ENCODE assay signal across 2 cellular contexts in the genomic region with DNA sequence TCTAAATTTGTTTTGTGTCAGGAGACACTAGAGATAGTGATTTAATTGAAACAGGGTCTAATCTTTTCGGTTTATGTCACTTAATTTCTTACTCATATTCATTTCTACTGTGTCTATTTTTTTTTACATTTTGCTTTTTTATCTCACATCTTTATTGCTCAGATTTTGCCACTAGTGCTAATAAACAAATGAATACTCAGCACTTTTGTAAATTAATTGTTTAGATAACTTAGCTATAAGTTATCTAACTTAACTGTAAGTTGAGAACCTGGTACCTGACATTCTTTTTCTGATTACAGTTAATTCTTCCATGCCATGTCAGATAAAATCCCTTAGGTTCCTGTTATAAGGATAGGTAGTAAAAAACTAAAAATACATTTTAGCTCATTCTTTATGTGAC.
TF ChIP-seq lines count a peak whose summit lies in the region.

No MANE protein-coding gene starts in this region.

TF ChIP-seq in HepG2, 621 proteins besides CTCF, POLR2A, EP300 and RAD21:
- TF ChIP-seq MAFK (conservative IDR thresholded peaks at IDR 0.05 in 1 of 2, IDR thresholded peaks at IDR 0.05 in 1 of 2; ENCODE audit: low read length in 2 of 2), result peak; percentile 49 to 68; a peak in 2 of 4 replicates
- TF ChIP-seq NPAS2 (CRISPR knock-in tag; IDR thresholded peaks at IDR 0.05; ENCODE audit: borderline replicate concordance), result no peak
- peak; percentile 51 for TF ChIP-seq MAFF (IDR thresholded peaks at IDR 0.05; ENCODE audit: low read depth, low read length)

TF ChIP-seq in K562, 482 proteins besides CTCF, POLR2A, EP300 and RAD21:
- TF ChIP-seq C11orf30 (IDR thresholded peaks at IDR 0.05; ENCODE audit: low read depth) (peak; percentile 12; the same call in 1 of the 2 replicates), DNMT1 (IDR thresholded peaks at IDR 0.05) (no peak), ZNF316 (IDR thresholded peaks at IDR 0.05) (peak; percentile 60), ZNF778 (CRISPR knock-in tag; IDR thresholded peaks at IDR 0.05) (no peak)
